Comparison of ENCODE assay signal across 26 cellular contexts in genomic region chr11:17553249-17553546, GRCh38. TPM values are rescaled to one million over a fixed set of nuclear protein-coding genes. Genes with fewer than 3 reads are reported as not detected.
"Had no signal": no experiment of that assay in that cellular context is flagged by ENCODE, and none has a peak within 500 bp of the region (broad histone marks: within the 10 kb centered on the region; RNA-seq: fewer than 3 reads in every experiment).

No MANE protein-coding gene starts in this region.

- H3K9me3 ChIP-seq: SJCRH30 had no signal

- H3K4me3 ChIP-seq: SJCRH30 had no signal

- DNase-seq: KBM-7, MV-4-11, NCI-H1048, NCI-H1105, NCI-H1417, NCI-H1436 treated with DMSO at 0.1 percent for 48 hours, NCI-H1694, NCI-H187 treated with DMSO at 0.1 percent for 48 hours, NCI-H2029 treated with DMSO at 0.1 percent for 48 hours, NCI-H2227 treated with DMSO at 0.1 percent for 48 hours, NCI-H524, NCI-H526 treated with DMSO at 0.1 percent for 48 hours, NCI-H748 treated with DMSO at 0.1 percent for 48 hours, PC-3, SHP77 treated with DMSO at 0.1 percent for 48 hours, SJCRH30 had no signal

- H3K27ac ChIP-seq: HL-60, RWPE1, SJCRH30 had no signal

- ATAC-seq: Panc1, PC-3, Right ventricle myocardium inferior, SK-N-SH treated with all-trans-retinoic acid at 6 μM for 48 hours had no signal

- H3K36me3 ChIP-seq: SJCRH30 had no signal

- H3K27me3 ChIP-seq: SJCRH30 had no signal

RNA-seq across cellular contexts. Expression of gene OTOG, which starts 6.1 kb away (rescaled TPM):
- total RNA-seq: HT-29, LHCN-M2, MCF 10A, NCI-H460, OCI-LY7, PC-3, Right ventricle myocardium inferior had no signal

RNA-seq across cellular contexts. Expression of gene USH1C, which starts 9.0 kb away (rescaled TPM):
- total RNA-seq: LHCN-M2, MCF 10A, OCI-LY7, PC-3, Right ventricle myocardium inferior had no signal
